Comparison of ENCODE assay signal across 1 cellular context in genomic region chr4:163382178-163382869, GRCh38.
TF ChIP-seq lines count a peak whose summit lies in the region.

No MANE protein-coding gene starts in this region.

TF ChIP-seq in K562, 482 proteins besides CTCF, POLR2A, EP300 and RAD21 (continued from another document):
- TF ChIP-seq, protein P1, sequence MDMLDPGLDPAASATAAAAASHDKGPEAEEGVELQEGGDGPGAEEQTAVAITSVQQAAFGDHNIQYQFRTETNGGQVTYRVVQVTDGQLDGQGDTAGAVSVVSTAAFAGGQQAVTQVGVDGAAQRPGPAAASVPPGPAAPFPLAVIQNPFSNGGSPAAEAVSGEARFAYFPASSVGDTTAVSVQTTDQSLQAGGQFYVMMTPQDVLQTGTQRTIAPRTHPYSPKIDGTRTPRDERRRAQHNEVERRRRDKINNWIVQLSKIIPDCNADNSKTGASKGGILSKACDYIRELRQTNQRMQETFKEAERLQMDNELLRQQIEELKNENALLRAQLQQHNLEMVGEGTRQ (CRISPR knock-in tag; IDR thresholded peaks at IDR 0.05), result no peak
- TF ChIP-seq ZFPM2 (CRISPR knock-in tag; IDR thresholded peaks at IDR 0.05), result no peak
- TF ChIP-seq ZNF174 (CRISPR knock-in tag; IDR thresholded peaks at IDR 0.05), result no peak
- TF ChIP-seq ZNF121 (CRISPR knock-in tag; conservative IDR thresholded peaks at IDR 0.05), result no peak
- TF ChIP-seq ZBTB7A (IDR thresholded peaks at IDR 0.05; ENCODE audit: borderline replicate concordance, control insufficient read depth, low read depth, low read length), result no peak
- no peak for TF ChIP-seq HOMEZ (CRISPR knock-in tag; IDR thresholded peaks at IDR 0.05)
- no peak for TF ChIP-seq SUPT5H (IDR thresholded peaks at IDR 0.05)
- TF ChIP-seq, protein P2, sequence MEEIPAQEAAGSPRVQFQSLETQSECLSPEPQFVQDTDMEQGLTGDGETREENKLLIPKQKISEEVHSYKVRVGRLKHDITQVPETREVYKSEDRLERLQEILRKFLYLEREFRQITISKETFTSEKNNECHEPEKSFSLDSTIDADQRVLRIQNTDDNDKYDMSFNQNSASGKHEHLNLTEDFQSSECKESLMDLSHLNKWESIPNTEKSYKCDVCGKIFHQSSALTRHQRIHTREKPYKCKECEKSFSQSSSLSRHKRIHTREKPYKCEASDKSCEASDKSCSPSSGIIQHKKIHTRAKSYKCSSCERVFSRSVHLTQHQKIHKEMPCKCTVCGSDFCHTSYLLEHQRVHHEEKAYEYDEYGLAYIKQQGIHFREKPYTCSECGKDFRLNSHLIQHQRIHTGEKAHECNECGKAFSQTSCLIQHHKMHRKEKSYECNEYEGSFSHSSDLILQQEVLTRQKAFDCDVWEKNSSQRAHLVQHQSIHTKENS (CRISPR knock-in tag; IDR thresholded peaks at IDR 0.05), result no peak
- TF ChIP-seq ADNP (tag; IDR thresholded peaks at IDR 0.05), result no peak
- TF ChIP-seq, protein P3, sequence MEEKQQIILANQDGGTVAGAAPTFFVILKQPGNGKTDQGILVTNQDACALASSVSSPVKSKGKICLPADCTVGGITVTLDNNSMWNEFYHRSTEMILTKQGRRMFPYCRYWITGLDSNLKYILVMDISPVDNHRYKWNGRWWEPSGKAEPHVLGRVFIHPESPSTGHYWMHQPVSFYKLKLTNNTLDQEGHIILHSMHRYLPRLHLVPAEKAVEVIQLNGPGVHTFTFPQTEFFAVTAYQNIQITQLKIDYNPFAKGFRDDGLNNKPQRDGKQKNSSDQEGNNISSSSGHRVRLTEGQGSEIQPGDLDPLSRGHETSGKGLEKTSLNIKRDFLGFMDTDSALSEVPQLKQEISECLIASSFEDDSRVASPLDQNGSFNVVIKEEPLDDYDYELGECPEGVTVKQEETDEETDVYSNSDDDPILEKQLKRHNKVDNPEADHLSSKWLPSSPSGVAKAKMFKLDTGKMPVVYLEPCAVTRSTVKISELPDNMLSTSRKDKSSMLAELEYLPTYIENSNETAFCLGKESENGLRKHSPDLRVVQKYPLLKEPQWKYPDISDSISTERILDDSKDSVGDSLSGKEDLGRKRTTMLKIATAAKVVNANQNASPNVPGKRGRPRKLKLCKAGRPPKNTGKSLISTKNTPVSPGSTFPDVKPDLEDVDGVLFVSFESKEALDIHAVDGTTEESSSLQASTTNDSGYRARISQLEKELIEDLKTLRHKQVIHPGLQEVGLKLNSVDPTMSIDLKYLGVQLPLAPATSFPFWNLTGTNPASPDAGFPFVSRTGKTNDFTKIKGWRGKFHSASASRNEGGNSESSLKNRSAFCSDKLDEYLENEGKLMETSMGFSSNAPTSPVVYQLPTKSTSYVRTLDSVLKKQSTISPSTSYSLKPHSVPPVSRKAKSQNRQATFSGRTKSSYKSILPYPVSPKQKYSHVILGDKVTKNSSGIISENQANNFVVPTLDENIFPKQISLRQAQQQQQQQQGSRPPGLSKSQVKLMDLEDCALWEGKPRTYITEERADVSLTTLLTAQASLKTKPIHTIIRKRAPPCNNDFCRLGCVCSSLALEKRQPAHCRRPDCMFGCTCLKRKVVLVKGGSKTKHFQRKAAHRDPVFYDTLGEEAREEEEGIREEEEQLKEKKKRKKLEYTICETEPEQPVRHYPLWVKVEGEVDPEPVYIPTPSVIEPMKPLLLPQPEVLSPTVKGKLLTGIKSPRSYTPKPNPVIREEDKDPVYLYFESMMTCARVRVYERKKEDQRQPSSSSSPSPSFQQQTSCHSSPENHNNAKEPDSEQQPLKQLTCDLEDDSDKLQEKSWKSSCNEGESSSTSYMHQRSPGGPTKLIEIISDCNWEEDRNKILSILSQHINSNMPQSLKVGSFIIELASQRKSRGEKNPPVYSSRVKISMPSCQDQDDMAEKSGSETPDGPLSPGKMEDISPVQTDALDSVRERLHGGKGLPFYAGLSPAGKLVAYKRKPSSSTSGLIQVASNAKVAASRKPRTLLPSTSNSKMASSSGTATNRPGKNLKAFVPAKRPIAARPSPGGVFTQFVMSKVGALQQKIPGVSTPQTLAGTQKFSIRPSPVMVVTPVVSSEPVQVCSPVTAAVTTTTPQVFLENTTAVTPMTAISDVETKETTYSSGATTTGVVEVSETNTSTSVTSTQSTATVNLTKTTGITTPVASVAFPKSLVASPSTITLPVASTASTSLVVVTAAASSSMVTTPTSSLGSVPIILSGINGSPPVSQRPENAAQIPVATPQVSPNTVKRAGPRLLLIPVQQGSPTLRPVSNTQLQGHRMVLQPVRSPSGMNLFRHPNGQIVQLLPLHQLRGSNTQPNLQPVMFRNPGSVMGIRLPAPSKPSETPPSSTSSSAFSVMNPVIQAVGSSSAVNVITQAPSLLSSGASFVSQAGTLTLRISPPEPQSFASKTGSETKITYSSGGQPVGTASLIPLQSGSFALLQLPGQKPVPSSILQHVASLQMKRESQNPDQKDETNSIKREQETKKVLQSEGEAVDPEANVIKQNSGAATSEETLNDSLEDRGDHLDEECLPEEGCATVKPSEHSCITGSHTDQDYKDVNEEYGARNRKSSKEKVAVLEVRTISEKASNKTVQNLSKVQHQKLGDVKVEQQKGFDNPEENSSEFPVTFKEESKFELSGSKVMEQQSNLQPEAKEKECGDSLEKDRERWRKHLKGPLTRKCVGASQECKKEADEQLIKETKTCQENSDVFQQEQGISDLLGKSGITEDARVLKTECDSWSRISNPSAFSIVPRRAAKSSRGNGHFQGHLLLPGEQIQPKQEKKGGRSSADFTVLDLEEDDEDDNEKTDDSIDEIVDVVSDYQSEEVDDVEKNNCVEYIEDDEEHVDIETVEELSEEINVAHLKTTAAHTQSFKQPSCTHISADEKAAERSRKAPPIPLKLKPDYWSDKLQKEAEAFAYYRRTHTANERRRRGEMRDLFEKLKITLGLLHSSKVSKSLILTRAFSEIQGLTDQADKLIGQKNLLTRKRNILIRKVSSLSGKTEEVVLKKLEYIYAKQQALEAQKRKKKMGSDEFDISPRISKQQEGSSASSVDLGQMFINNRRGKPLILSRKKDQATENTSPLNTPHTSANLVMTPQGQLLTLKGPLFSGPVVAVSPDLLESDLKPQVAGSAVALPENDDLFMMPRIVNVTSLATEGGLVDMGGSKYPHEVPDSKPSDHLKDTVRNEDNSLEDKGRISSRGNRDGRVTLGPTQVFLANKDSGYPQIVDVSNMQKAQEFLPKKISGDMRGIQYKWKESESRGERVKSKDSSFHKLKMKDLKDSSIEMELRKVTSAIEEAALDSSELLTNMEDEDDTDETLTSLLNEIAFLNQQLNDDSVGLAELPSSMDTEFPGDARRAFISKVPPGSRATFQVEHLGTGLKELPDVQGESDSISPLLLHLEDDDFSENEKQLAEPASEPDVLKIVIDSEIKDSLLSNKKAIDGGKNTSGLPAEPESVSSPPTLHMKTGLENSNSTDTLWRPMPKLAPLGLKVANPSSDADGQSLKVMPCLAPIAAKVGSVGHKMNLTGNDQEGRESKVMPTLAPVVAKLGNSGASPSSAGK (IDR thresholded peaks at IDR 0.05), result no peak
- no peak for TF ChIP-seq TEAD1 (CRISPR knock-in tag; IDR thresholded peaks at IDR 0.05)
- TF ChIP-seq, protein P4, sequence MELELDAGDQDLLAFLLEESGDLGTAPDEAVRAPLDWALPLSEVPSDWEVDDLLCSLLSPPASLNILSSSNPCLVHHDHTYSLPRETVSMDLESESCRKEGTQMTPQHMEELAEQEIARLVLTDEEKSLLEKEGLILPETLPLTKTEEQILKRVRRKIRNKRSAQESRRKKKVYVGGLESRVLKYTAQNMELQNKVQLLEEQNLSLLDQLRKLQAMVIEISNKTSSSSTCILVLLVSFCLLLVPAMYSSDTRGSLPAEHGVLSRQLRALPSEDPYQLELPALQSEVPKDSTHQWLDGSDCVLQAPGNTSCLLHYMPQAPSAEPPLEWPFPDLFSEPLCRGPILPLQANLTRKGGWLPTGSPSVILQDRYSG (tag; conservative IDR thresholded peaks at IDR 0.05; ENCODE audit: low read depth), result no peak
